Comparison of ENCODE assay signal across 1 cellular context in genomic region chr4:161949941-161950725, GRCh38.
TF ChIP-seq lines count a peak whose summit lies in the region.

No MANE protein-coding gene starts in this region.

TF ChIP-seq in WTC11, 78 proteins besides CTCF, POLR2A, EP300 and RAD21 (continued from another document):
- TF ChIP-seq ZNF512 (CRISPR knock-in tag; IDR thresholded peaks at IDR 0.05; ENCODE audit: borderline replicate concordance): no peak
- TF ChIP-seq ZNF423 (CRISPR knock-in tag; IDR thresholded peaks at IDR 0.05): no peak
- no peak for TF ChIP-seq ZNF317 (CRISPR knock-in tag; IDR thresholded peaks at IDR 0.05; ENCODE audit: borderline replicate concordance, low read depth)
- no peak for TF ChIP-seq NR1H2 (CRISPR knock-in tag; IDR thresholded peaks at IDR 0.05)
- TF ChIP-seq SP1 (CRISPR knock-in tag; conservative IDR thresholded peaks at IDR 0.05): no peak
- TF ChIP-seq TEAD1 (CRISPR knock-in tag; IDR thresholded peaks at IDR 0.05): no peak
- no peak for TF ChIP-seq MAX (CRISPR knock-in tag; IDR thresholded peaks at IDR 0.05)
- TF ChIP-seq, protein P1, sequence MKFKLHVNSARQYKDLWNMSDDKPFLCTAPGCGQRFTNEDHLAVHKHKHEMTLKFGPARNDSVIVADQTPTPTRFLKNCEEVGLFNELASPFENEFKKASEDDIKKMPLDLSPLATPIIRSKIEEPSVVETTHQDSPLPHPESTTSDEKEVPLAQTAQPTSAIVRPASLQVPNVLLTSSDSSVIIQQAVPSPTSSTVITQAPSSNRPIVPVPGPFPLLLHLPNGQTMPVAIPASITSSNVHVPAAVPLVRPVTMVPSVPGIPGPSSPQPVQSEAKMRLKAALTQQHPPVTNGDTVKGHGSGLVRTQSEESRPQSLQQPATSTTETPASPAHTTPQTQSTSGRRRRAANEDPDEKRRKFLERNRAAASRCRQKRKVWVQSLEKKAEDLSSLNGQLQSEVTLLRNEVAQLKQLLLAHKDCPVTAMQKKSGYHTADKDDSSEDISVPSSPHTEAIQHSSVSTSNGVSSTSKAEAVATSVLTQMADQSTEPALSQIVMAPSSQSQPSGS (CRISPR knock-in tag; IDR thresholded peaks at IDR 0.05; ENCODE audit: borderline replicate concordance, low read depth): no peak
- TF ChIP-seq TCF7 (CRISPR knock-in tag; IDR thresholded peaks at IDR 0.05; ENCODE audit: low read depth): no peak
- TF ChIP-seq ZBTB21 (CRISPR knock-in tag; IDR thresholded peaks at IDR 0.05; ENCODE audit: borderline replicate concordance): no peak
